ENCODE assay signal across 9 cellular contexts in genomic region chr13:74574964-74575728, GRCh38.
A peak's percentile ranks its signal among the peaks of the same experiment; 100 is the strongest.
DNase-seq lines count a peak whose midpoint lies in the region; ATAC-seq and TF ChIP-seq lines count a peak whose summit lies in the region.
"Had no signal": no experiment of that assay in that cellular context is flagged by ENCODE, and none has a peak within 500 bp of the region (broad histone marks: within the 10 kb centered on the region; RNA-seq: fewer than 3 reads in every experiment).

No MANE protein-coding gene starts in this region.

- H3K4me3 ChIP-seq in HUES64 (ENCODE audit: low read length) (peak overlapping the region; percentile 57), choroid plexus epithelial cell (ENCODE audit: low read depth, low read length) (peak overlapping the region; percentile 61)

- H3K9ac ChIP-seq in HUES64 (ENCODE audit: low read depth, low read length), result 0 out of 2 replicates have a peak overlapping the region, but pooled peaks have one; percentile 26

- peaks cover 10% of the 10 kb centered on the region; the same call in 1 of the 2 replicates for H3K27me3 ChIP-seq in HUES64 (ENCODE audit: insufficient read depth, low read length)

- H3K27me3 Mint-ChIP-seq in natural killer cell treated with Interleukin-12 subunit alpha and Interleukin-12 subunit beta and Interleukin-15 and Interleukin-18, amount 100 ng/mL, for 72 hours, result peaks cover 47 to 79% of the 10 kb centered on the region in 2 donors

- DNase-seq in COR-L47 (lab: John Stamatoyannopoulos, UW) (peak; percentile 14), choroid plexus epithelial cell (ENCODE audit: low read depth) (no peak), NAMALWA (ENCODE audit: low spot score) (no peak), T1000 (lab: John Stamatoyannopoulos, UW) (no peak), NCI-H2196 (lab: John Stamatoyannopoulos, UW; ENCODE audit: unreplicated experiment) (no peak)
- DNase-seq in natural killer cell treated with Interleukin-12 subunit alpha and Interleukin-12 subunit beta and Interleukin-15 and Interleukin-18, amount 100 ng/mL, for 72 hours (ENCODE audit: low spot score), result no peak
- DNase-seq in activated CD8-positive, alpha-beta memory T cell treated with anti-CD3 and anti-CD28 coated beads, Interleukin-2, amount 50 U/mL, for 4 hours, result no peak

- peak overlapping the region; percentile 58 for H3K4me3 Mint-ChIP-seq in natural killer cell treated with Interleukin-12 subunit alpha and Interleukin-12 subunit beta and Interleukin-15 and Interleukin-18, amount 100 ng/mL, for 72 hours

- H3K36me3 ChIP-seq in HUES64 (ENCODE audit: insufficient read depth, low read length), result no peaks in the 10 kb centered on the region

- TF ChIP-seq CTCF in choroid plexus epithelial cell (conservative IDR thresholded peaks at IDR 0.05; ENCODE audit: low read depth, low read length), result no peak

- 8% methylated on average over 10 of the region's 10 CpGs for WGBS in HUES64

- H3K4me1 ChIP-seq in HUES64 (ENCODE audit: insufficient read depth, low read length), result peaks cover 9% of the 10 kb centered on the region

- H3K36me3 Mint-ChIP-seq in natural killer cell treated with Interleukin-12 subunit alpha and Interleukin-12 subunit beta and Interleukin-15 and Interleukin-18, amount 100 ng/mL, for 72 hours, result no peaks in the 10 kb centered on the region

- no peaks in the 10 kb centered on the region for H3K9me3 ChIP-seq in HUES64 (ENCODE audit: insufficient read depth, low read depth, low read length)

- ATAC-seq in natural killer cell treated with Interleukin-12 subunit alpha and Interleukin-12 subunit beta and Interleukin-15 and Interleukin-18, amount 100 ng/mL, for 72 hours, result peak in 1 of 2 donors; percentile 40

- peaks cover 9 to 10% of the 10 kb centered on the region in 2 donors for H3K4me1 Mint-ChIP-seq in natural killer cell treated with Interleukin-12 subunit alpha and Interleukin-12 subunit beta and Interleukin-15 and Interleukin-18, amount 100 ng/mL, for 72 hours (ENCODE audit: low read depth in 2 of 2)

- no peaks in the 10 kb centered on the region for H3K9me3 Mint-ChIP-seq in natural killer cell treated with Interleukin-12 subunit alpha and Interleukin-12 subunit beta and Interleukin-15 and Interleukin-18, amount 100 ng/mL, for 72 hours

- H3K27ac Mint-ChIP-seq in natural killer cell treated with Interleukin-12 subunit alpha and Interleukin-12 subunit beta and Interleukin-15 and Interleukin-18, amount 100 ng/mL, for 72 hours, result no peak overlapping the region

- peak overlapping the region; percentile 20; the same call in 1 of the 2 replicates for H3K27ac ChIP-seq in HUES64 (ENCODE audit: low read depth, low read length)
- H3K27ac ChIP-seq: HL-60 had no signal
